Comparison of ENCODE assay signal across 4 cellular contexts in genomic region chr9:130294664-130295063, GRCh38. TPM values are rescaled to one million over a fixed set of nuclear protein-coding genes. Genes with fewer than 3 reads are reported as not detected.
"Had no signal": no experiment of that assay in that cellular context is flagged by ENCODE, and none has a peak within 500 bp of the region (broad histone marks: within the 10 kb centered on the region; RNA-seq: fewer than 3 reads in every experiment).

No MANE protein-coding gene starts in this region.

- H3K27ac Mint-ChIP-seq: GM23338, H9 had no signal

- H3K9me3 Mint-ChIP-seq: GM23338, H9 had no signal

- H3K4me3 Mint-ChIP-seq: GM23338, H9 had no signal

- H3K4me3 ChIP-seq: GM23338 had no signal

- DNase-seq: H9, HCEC 1CT, IMR-90 had no signal

- ATAC-seq: GM23338 had no signal

RNA-seq across cellular contexts. Expression of gene HMCN2, which starts 29.1 kb away (rescaled TPM):
- total RNA-seq: IMR-90 had no signal
